Comparison of ENCODE assay signal across 8 cellular contexts in genomic region chr5:116084891-116085715, GRCh38. TPM values are rescaled to one million over a fixed set of nuclear protein-coding genes. Genes with fewer than 3 reads are reported as not detected.
DNase-seq lines count a peak whose midpoint lies in the region; ATAC-seq and TF ChIP-seq lines count a peak whose summit lies in the region.

TSS of gene COMMD10 (plus strand) at chr5:116085025.

- H3K4me3 ChIP-seq in ACC112 (ENCODE audit: low read depth, low read length) (peak within 1 kb of the TSS; percentile 85), WI38 (ENCODE audit: low read depth, low read length) (peak within 1 kb of the TSS; percentile 77), mammary epithelial cell (replicated peaks in 1 of 3; ENCODE audit: insufficient read depth in 1 of 3, low read depth in 2 of 3, low read length in 3 of 3) (peak within 1 kb of the TSS; percentile 82 to 98 (median 86)), smooth muscle cell (peak within 1 kb of the TSS; percentile 94)

- 2% methylated on average over 29 of the region's 64 CpGs for WGBS in mammary epithelial cell (ENCODE audit: low coverage, missing lambda C conversion rate)
- WGBS in smooth muscle cell (ENCODE audit: low lambda C conversion rate) = 1% methylated on average over 53 of the region's 64 CpGs

- H3K9ac ChIP-seq in mammary epithelial cell (ENCODE audit: insufficient read depth, low read length) (peak within 1 kb of the TSS; percentile 82), smooth muscle cell (ENCODE audit: low read depth) (peak within 1 kb of the TSS; percentile 84)

- dilution Hi-C loops in mammary epithelial cell (cut with HindIII; ENCODE audit: low sequenced_read_pairs) = no loop called here

- peak within 1 kb of the TSS; percentile 44 for H3K27ac ChIP-seq in ACC112 (ENCODE audit: low read depth, low read length)
- H3K27ac ChIP-seq in mammary epithelial cell (ENCODE audit: insufficient read depth, low read depth, low read length) = peak within 1 kb of the TSS; percentile 66
- H3K27ac ChIP-seq in smooth muscle cell (ENCODE audit: low read depth) = peak within 1 kb of the TSS; percentile 60

- intact Hi-C loops in mammary epithelial cell (cut with micrococcal nuclease) = loop anchor here (10.0 kb wide), 1 partner anchor 790 kb away; the partner anchor contains the start of gene CCDC112

- peak within 1 kb of the TSS; percentile 92 to 98 (median 96) for H3K27ac Mint-ChIP-seq in immature natural killer cell

- H3K4me1 ChIP-seq in ACC112 (ENCODE audit: control insufficient read depth, insufficient read depth, low read length, unreplicated experiment) (peaks cover 17% of the 10 kb centered on the region), mammary epithelial cell (ENCODE audit: insufficient read depth, low read length) (peaks cover 8% of the 10 kb centered on the region), smooth muscle cell (ENCODE audit: low read depth) (peaks cover 15% of the 10 kb centered on the region)

- ATAC-seq in GM18861 (IDR thresholded peaks at IDR 0.05; ENCODE audit: unreplicated experiment) = peak; percentile 72
- peak; percentile 87 for ATAC-seq in HG03095 (IDR thresholded peaks at IDR 0.05; ENCODE audit: unreplicated experiment)

- H3K4me1 Mint-ChIP-seq in immature natural killer cell = peaks cover 26 to 62% of the 10 kb centered on the region in 2 donors

- H3K27me3 ChIP-seq in ACC112 (ENCODE audit: insufficient read depth, low read length) (no peaks in the 10 kb centered on the region), mammary epithelial cell (ENCODE audit: insufficient read depth, low read length) (no peaks in the 10 kb centered on the region), smooth muscle cell (ENCODE audit: low read depth) (no peaks in the 10 kb centered on the region)

- TF ChIP-seq CTCF in WI38 (IDR thresholded peaks at IDR 0.05; ENCODE audit: low read depth, low read length) (no peak), mammary epithelial cell (conservative IDR thresholded peaks at IDR 0.05 in 1 of 2, IDR thresholded peaks at IDR 0.05 in 1 of 2; ENCODE audit: extremely low read depth in 1 of 2, insufficient read depth in 1 of 2, low read depth in 1 of 2, low read length in 2 of 2) (no peak), smooth muscle cell (IDR thresholded peaks at IDR 0.05; ENCODE audit: borderline replicate concordance, insufficient read depth, poor library complexity, severe bottlenecking) (no peak)

- H3K36me3 Mint-ChIP-seq in immature natural killer cell = peaks cover 4 to 17% (median 4%) of the 10 kb centered on the region in 3 donors

- H4K20me1 ChIP-seq in mammary epithelial cell (ENCODE audit: insufficient read depth, low read length) (no peaks in the 10 kb centered on the region), smooth muscle cell (ENCODE audit: low read depth) (no peaks in the 10 kb centered on the region)

- no peaks in the 10 kb centered on the region for H3K9me3 ChIP-seq in mammary epithelial cell (replicated peaks; ENCODE audit: insufficient read depth, low read length)
- no peaks in the 10 kb centered on the region for H3K9me3 ChIP-seq in smooth muscle cell (replicated peaks; ENCODE audit: low read depth)

- H3F3A ChIP-seq in smooth muscle cell (ENCODE audit: low read depth) = no peaks in the 10 kb centered on the region

- H3K4me2 ChIP-seq in mammary epithelial cell (ENCODE audit: insufficient read depth, low read depth, low read length) = peak within 1 kb of the TSS; percentile 91
- H3K4me2 ChIP-seq in smooth muscle cell = peak within 1 kb of the TSS; percentile 90

- peak within 1 kb of the TSS; percentile 89 to 97 (median 94) for H3K4me3 Mint-ChIP-seq in immature natural killer cell

- peak within 1 kb of the TSS; percentile 85 for H2AFZ ChIP-seq in ACC112 (ENCODE audit: low read length, unreplicated experiment)
- peak within 1 kb of the TSS; percentile 86 for H2AFZ ChIP-seq in mammary epithelial cell (ENCODE audit: low read depth, low read length)
- H2AFZ ChIP-seq in smooth muscle cell (ENCODE audit: low read depth) = peak within 1 kb of the TSS; percentile 86

- H3K36me3 ChIP-seq in ACC112 (ENCODE audit: insufficient read depth, low read length) (no peaks in the 10 kb centered on the region), mammary epithelial cell (ENCODE audit: insufficient read depth, low read length) (no peaks in the 10 kb centered on the region), smooth muscle cell (ENCODE audit: low read depth) (no peaks in the 10 kb centered on the region)

- peak; percentile 83 for DNase-seq in NCI-H2227 (lab: John Stamatoyannopoulos, UW; ENCODE audit: unreplicated experiment)
- peak; percentile 69 for DNase-seq in mammary epithelial cell
- DNase-seq in immature natural killer cell = peak; percentile 85 to 89 (median 88)
- peak; percentile 26 for DNase-seq in smooth muscle cell (lab: John Stamatoyannopoulos, UW; ENCODE audit: unreplicated experiment)

- BruUV-seq in mammary epithelial cell (replicated peaks; lab: Mats Ljungman, UMichigan) = TSS peak; percentile 58

- CTCF ChIA-PET in mammary epithelial cell (lab: Charles Lee; ENCODE audit: low non-redundant PET) = no interaction called here

- H3K79me2 ChIP-seq in ACC112 (ENCODE audit: control insufficient read depth, insufficient read depth, low read length, unreplicated experiment) (peaks cover 49% of the 10 kb centered on the region), mammary epithelial cell (ENCODE audit: insufficient read depth, low read length) (peaks cover 39% of the 10 kb centered on the region), smooth muscle cell (ENCODE audit: low read depth) (peaks cover 21% of the 10 kb centered on the region)

- no peaks in the 10 kb centered on the region for H3K9me3 Mint-ChIP-seq in immature natural killer cell

- in situ Hi-C loops in mammary epithelial cell (cut with MboI; ENCODE audit: low sequenced_read_pairs in 2 of 2) = no loop called here

- H3K27me3 Mint-ChIP-seq in immature natural killer cell (ENCODE audit: low read depth in 3 of 3) = peaks cover 3 to 14% (median 8%) of the 10 kb centered on the region in 3 donors

RNA-seq across cellular contexts. Expression of gene COMMD10, which starts in this region (rescaled TPM):
- total RNA-seq in mammary epithelial cell = 10 to 100 TPM; 17.0 to 26.7 TPM
- polyA plus RNA-seq in mammary epithelial cell = 7.0 TPM
- polyA minus RNA-seq in mammary epithelial cell = 7.6 TPM
- polyA plus RNA-seq in immature natural killer cell = 10 to 100 TPM; 48.8 to 69.1 (median 51.4) TPM
- total RNA-seq in smooth muscle cell = 34.0 and 40.4 TPM in 2 replicates
- polyA plus RNA-seq in smooth muscle cell = 22.4 and 28.4 TPM in 2 replicates

Comparison
In these comparisons a context has a peak if more than half of its experiments do, and no peak if none do; other contexts are left out.
1. Peak in every context shown above with its lines: DNase-seq, ATAC-seq, H3K4me3 ChIP-seq and H3K27ac ChIP-seq.
2. DNase-seq: peak in every context shown above with its lines; median percentile 88 in immature natural killer cell; 83 in NCI-H2227; 69 in mammary epithelial cell; 26 in smooth muscle cell.